In the genomic region with DNA sequence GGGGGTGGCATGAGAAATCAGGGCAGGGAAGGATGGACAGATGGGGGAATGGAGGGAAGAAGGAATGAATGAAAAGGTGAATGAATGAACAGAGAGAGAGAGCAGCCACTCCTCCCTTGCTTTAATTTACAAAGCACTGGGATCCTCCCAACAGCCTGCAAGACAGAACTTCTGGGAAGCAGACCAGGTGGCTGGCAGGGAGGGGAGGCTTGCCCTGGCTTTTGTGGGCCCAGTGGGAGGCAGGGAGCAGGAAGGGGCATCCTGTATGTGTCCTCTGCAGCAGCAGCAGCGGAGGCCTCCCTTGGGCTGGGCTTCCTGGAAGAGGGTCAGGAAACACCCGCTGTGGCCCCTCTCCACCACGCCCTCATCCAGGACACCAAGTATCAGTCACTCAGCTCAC, we compare ENCODE assay signal across 9 cellular contexts. TPM values are rescaled to one million over a fixed set of nuclear protein-coding genes. Genes with fewer than 3 reads are reported as not detected.
A peak's percentile ranks its signal among the peaks of the same experiment; 100 is the strongest.
DNase-seq lines count a peak whose midpoint lies in the region; ATAC-seq, FAIRE-seq and TF ChIP-seq lines count a peak whose summit lies in the region.
"Not testable (repeated sequence)": the region's sequence is repeated elsewhere in the genome, so short reads cannot be mapped to it uniquely, and the experiment has no call there.
"Had no signal": no experiment of that assay in that cellular context is flagged by ENCODE, and none has a peak within 500 bp of the region (broad histone marks: within the 10 kb centered on the region; RNA-seq: fewer than 3 reads in every experiment).

No MANE protein-coding gene starts in this region.

- not testable (repeated sequence) for ATAC-seq in A549; Panc1; activated CD8-positive, alpha-beta memory T cell treated with anti-CD3 and anti-CD28 coated beads, Interleukin-2, amount 10 ng/mL, durations not matched to agents 7 days and 5 days; memory B cell (ENCODE audit: low read depth)

- not testable (repeated sequence) for H3K36me3 ChIP-seq in Panc1 (ENCODE audit: control insufficient read depth, insufficient read depth, low read length); skeletal muscle satellite cell (ENCODE audit: insufficient read depth, low read length)

- POLR2A ChIA-PET in A549 (lab: Yijun Ruan, JAX), result not testable (repeated sequence)
- POLR2A ChIA-PET in Panc1 (lab: Charles Lee), result interaction anchor here (0.6 kb wide), 1 partner anchor 233 kb away, joined by 3 read pairs; no protein-coding TSS in a partner anchor

- not testable (repeated sequence) for H3K27me3 Mint-ChIP-seq in activated CD8-positive, alpha-beta memory T cell treated with anti-CD3 and anti-CD28 coated beads, Interleukin-2, amount 10 ng/mL, durations not matched to agents 7 days and 5 days; memory B cell

- WGBS in A549 (ENCODE audit: missing lambda C conversion rate), result 87% methylated on average over 3 of the region's 3 CpGs

- not testable (repeated sequence) for DNase-seq in A549 (ENCODE audit: low read depth in 1 of 2, low spot score in 1 of 2); Panc1 (ENCODE audit: low read depth, low spot score); activated CD8-positive, alpha-beta memory T cell treated with anti-CD3 and anti-CD28 coated beads, Interleukin-2, amount 10 ng/mL, durations not matched to agents 7 days and 5 days; memory B cell (ENCODE audit: low spot score in 2 of 2)
- DNase-seq in HCEC 1CT (peak; percentile 4), cardiac fibroblast (ENCODE audit: low read depth in 2 of 2) (peak; percentile 70 to 79), foreskin fibroblast (peak; percentile 75 to 84)

- not testable (repeated sequence) for H3K9me3 ChIP-seq in A549; Panc1 (ENCODE audit: control insufficient read depth, insufficient read depth, low read depth, low read length); skeletal muscle satellite cell (replicated peaks; ENCODE audit: low read length)

- not testable (repeated sequence) for TF ChIP-seq RAD21 in A549 (conservative IDR thresholded peaks at IDR 0.05 in 1 of 2, IDR thresholded peaks at IDR 0.05 in 1 of 2)

- H3K4me1 Mint-ChIP-seq in activated CD8-positive, alpha-beta memory T cell treated with anti-CD3 and anti-CD28 coated beads, Interleukin-2, amount 10 ng/mL, durations not matched to agents 7 days and 5 days, result peaks cover 38% of the 10 kb centered on the region
- peaks cover 14% of the 10 kb centered on the region for H3K4me1 Mint-ChIP-seq in memory B cell

- H3K4me3 ChIP-seq in A549; Panc1 (ENCODE audit: low read depth in 2 of 2, low read length in 2 of 2); foreskin fibroblast (ENCODE audit: low read depth in 1 of 2, low read length in 2 of 2): not testable (repeated sequence)
- H3K4me3 ChIP-seq in cardiac fibroblast (replicated peaks in 1 of 2; ENCODE audit: low read depth in 2 of 2, low read length in 2 of 2) (peak overlapping the region; percentile 67 to 83), skeletal muscle satellite cell (ENCODE audit: low read length) (peak overlapping the region; percentile 72)

- peak overlapping the region; percentile 39; the same call in 2 of the 3 replicates for H3K4me2 ChIP-seq in A549
- H3K4me2 ChIP-seq in skeletal muscle satellite cell (ENCODE audit: low read length), result peak overlapping the region; percentile 92

- not testable (repeated sequence) for TF ChIP-seq CTCF in A549 (IDR thresholded peaks at IDR 0.05); Panc1 (IDR thresholded peaks at IDR 0.05); cardiac fibroblast (IDR thresholded peaks at IDR 0.05; ENCODE audit: low read depth, low read length); foreskin fibroblast (IDR thresholded peaks at IDR 0.05; ENCODE audit: low read depth, low read length)

- not testable (repeated sequence) for TF ChIP-seq POLR2A in A549 (IDR thresholded peaks at IDR 0.05; ENCODE audit: low read length)

- not testable (repeated sequence) for BruUV-seq in Panc1 (replicated peaks; lab: Mats Ljungman, UMichigan)

- not testable (repeated sequence) for H3K9me3 Mint-ChIP-seq in activated CD8-positive, alpha-beta memory T cell treated with anti-CD3 and anti-CD28 coated beads, Interleukin-2, amount 10 ng/mL, durations not matched to agents 7 days and 5 days (ENCODE audit: low read depth); memory B cell

- not testable (repeated sequence) for FAIRE-seq in A549 (lab: Jason Lieb, UNC)

- in situ Hi-C loops in Panc1 (cut with HindIII; ENCODE audit: low pct_unique_long_range_greater_than_20kb, low sequenced_read_pairs), result not testable (repeated sequence)

- peak overlapping the region; percentile 84 for H3K27ac Mint-ChIP-seq in activated CD8-positive, alpha-beta memory T cell treated with anti-CD3 and anti-CD28 coated beads, Interleukin-2, amount 10 ng/mL, durations not matched to agents 7 days and 5 days
- not testable (repeated sequence) for H3K27ac Mint-ChIP-seq in memory B cell

- not testable (repeated sequence) for H3K4me3 Mint-ChIP-seq in activated CD8-positive, alpha-beta memory T cell treated with anti-CD3 and anti-CD28 coated beads, Interleukin-2, amount 10 ng/mL, durations not matched to agents 7 days and 5 days
- peak overlapping the region; percentile 56 for H3K4me3 Mint-ChIP-seq in memory B cell

- TF ChIP-seq EP300 in A549 (IDR thresholded peaks at IDR 0.05), result not testable (repeated sequence)

- H3K4me1 ChIP-seq in A549, result peaks cover 48% of the 10 kb centered on the region
- peaks cover 18% of the 10 kb centered on the region for H3K4me1 ChIP-seq in Panc1 (ENCODE audit: control insufficient read depth, insufficient read depth, low read length)
- H3K4me1 ChIP-seq in skeletal muscle satellite cell (ENCODE audit: control insufficient read depth, insufficient read depth, low read length), result peaks cover 59% of the 10 kb centered on the region

- H3K27me3 ChIP-seq in Panc1 (ENCODE audit: control insufficient read depth, insufficient read depth, low read length); skeletal muscle satellite cell (ENCODE audit: control insufficient read depth, insufficient read depth, low read length): not testable (repeated sequence)

- not testable (repeated sequence) for H3K36me3 Mint-ChIP-seq in activated CD8-positive, alpha-beta memory T cell treated with anti-CD3 and anti-CD28 coated beads, Interleukin-2, amount 10 ng/mL, durations not matched to agents 7 days and 5 days; memory B cell

- CTCF ChIA-PET in A549 (lab: Yijun Ruan, JAX) (interaction anchor here (1.1 to 3.2 kb wide), 2 partner anchors 21 to 54 kb away, joined by 3 to 26 read pairs; no protein-coding TSS in a partner anchor), Panc1 (lab: Charles Lee) (interaction anchor here (0.6 to 1.1 kb wide), 2 partner anchors 31 to 52 kb away, joined by 3 read pairs; no protein-coding TSS in a partner anchor)
- CTCF ChIA-PET in activated CD8-positive, alpha-beta memory T cell treated with anti-CD3 and anti-CD28 coated beads, Interleukin-2, amount 10 ng/mL, durations not matched to agents 7 days and 5 days (lab: Charles Lee), result interaction anchor here (1.1 to 4.2 kb wide), 7 partner anchors 11 to 89 kb away, joined by 3 to 39 read pairs (median 7); no protein-coding TSS in a partner anchor

- intact Hi-C loops in Panc1 (cut with micrococcal nuclease; ENCODE audit: unreplicated experiment), result not testable (repeated sequence)

- H3K27ac ChIP-seq in A549, result peak overlapping the region; percentile 82 to 100
- peak overlapping the region; percentile 67 for H3K27ac ChIP-seq in Panc1 (ENCODE audit: low read length)

- H3K9ac ChIP-seq in skeletal muscle satellite cell (ENCODE audit: low read depth, low read length), result peak overlapping the region; percentile 83

RNA-seq across cellular contexts. Expression of a gene that starts 1.5 kb away (rescaled TPM):
- polyA plus RNA-seq in A549 (2011; rRNA removed), result 2.3 and 3.1 TPM in 2 replicates
- polyA plus RNA-seq in A549 (2012; cell fraction: cytosol; rRNA removed), result 0.90 and 1.2 TPM in 2 replicates
- polyA plus RNA-seq in A549 (2012; cell fraction: nucleus; rRNA removed), result 8.8 and 9.9 TPM in 2 replicates
- 2.2 to 3.3 TPM (median 2.5 TPM) in 3 replicates for polyA plus RNA-seq in A549 (2017; fragmentation: RNase III; extraction: RNeasy Plus Mini Kit Qiagen cat#74134 plus additional on column Dnase treatment)
- 1.9 and 4.9 TPM in 2 replicates for polyA minus RNA-seq in A549 (2011; rRNA and poly(A)+ RNA removed)
- total RNA-seq in Panc1 (2021; ENCODE audit: unreplicated experiment), result 3.6 TPM
- 3.3 TPM for polyA plus RNA-seq in Panc1 (2012; ENCODE audit: insufficient read length)
- total RNA-seq in activated CD8-positive, alpha-beta memory T cell treated with anti-CD3 and anti-CD28 coated beads, Interleukin-2, amount 10 ng/mL, durations not matched to agents 7 days and 5 days, result under 1 TPM in 1 of 2 experiments, not detected in 1; 0.40 TPM
- total RNA-seq in skeletal muscle satellite cell (2012; rRNA removed), result 21.5 and 30.1 TPM in 2 replicates
- total RNA-seq: M059J had no signal

RNA-seq across cellular contexts. Expression of a gene that starts 27.2 kb away (rescaled TPM):
- polyA plus RNA-seq in A549 (2011; rRNA removed) (22.4 and 25.2 TPM in 2 replicates), A549 (2017; fragmentation: RNase III; extraction: RNeasy Plus Mini Kit Qiagen cat#74134 plus additional on column Dnase treatment) (14.8 to 15.4 TPM (median 15.2 TPM) in 3 replicates)
- 8.8 and 9.6 TPM in 2 replicates for polyA plus RNA-seq in A549 (2012; cell fraction: cytosol; rRNA removed)
- polyA plus RNA-seq in A549 (2012; cell fraction: nucleus; rRNA removed), result 15.3 and 21.1 TPM in 2 replicates
- polyA minus RNA-seq in A549 (2011; rRNA and poly(A)+ RNA removed), result 25.9 and 27.2 TPM in 2 replicates
- 43.3 TPM for total RNA-seq in Panc1 (2021; ENCODE audit: unreplicated experiment)
- 17.7 TPM for polyA plus RNA-seq in Panc1 (2012; ENCODE audit: insufficient read length)
- 10 to 100 TPM; 55.3 to 57.4 TPM for total RNA-seq in activated CD8-positive, alpha-beta memory T cell treated with anti-CD3 and anti-CD28 coated beads, Interleukin-2, amount 10 ng/mL, durations not matched to agents 7 days and 5 days
- 23.2 and 27.6 TPM in 2 replicates for total RNA-seq in skeletal muscle satellite cell (2012; rRNA removed)
